Comparison of ENCODE assay signal across 3 cellular contexts in the genomic region with DNA sequence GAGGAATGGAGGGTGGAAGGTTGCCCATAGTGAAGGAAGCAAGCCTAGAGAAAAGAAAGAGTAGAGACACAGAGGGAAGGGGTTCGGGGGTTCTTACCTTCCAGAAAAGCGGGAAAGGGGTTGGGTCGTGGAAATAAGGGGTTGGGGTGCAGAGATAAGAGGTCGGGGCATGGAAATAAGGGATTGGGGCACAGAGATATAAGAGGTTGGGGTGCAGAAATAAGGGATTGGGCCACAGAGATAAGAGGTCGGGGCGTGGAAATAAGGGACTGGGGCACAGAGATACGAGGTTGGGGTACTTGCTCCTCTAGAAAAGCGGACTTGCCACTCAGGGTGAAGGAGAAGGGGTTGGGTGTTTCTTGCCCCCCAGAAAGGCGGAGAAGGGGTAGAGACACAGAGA.
DNase-seq lines count a peak whose midpoint lies in the region; ATAC-seq, FAIRE-seq and TF ChIP-seq lines count a peak whose summit lies in the region.
"Not testable (repeated sequence)": the region's sequence is repeated elsewhere in the genome, so short reads cannot be mapped to it uniquely, and the experiment has no call there.

No MANE protein-coding gene starts in this region.

- CTCF ChIA-PET in K562 (lab: Yijun Ruan, JAX; ENCODE audit: low intra/inter-chr PET ratio): not testable (repeated sequence)

- H3K4me2 ChIP-seq in K562 (ENCODE audit: insufficient read depth, low read length): not testable (repeated sequence)

- BruUV-seq in K562 (replicated peaks; lab: Mats Ljungman, UMichigan): not testable (repeated sequence)

- H3K4me1 ChIP-seq in K562 (replicated peaks in 1 of 2; ENCODE audit: control insufficient read depth in 2 of 2, insufficient read depth in 2 of 2, low read length in 2 of 2): not testable (repeated sequence)

- 0% methylated on average over 7 of the region's 9 CpGs for WGBS in K562 (ENCODE audit: insufficient coverage, low coverage, missing lambda C conversion rate)

- not testable (repeated sequence) for TF ChIP-seq CTCF in K562 (IDR thresholded peaks at IDR 0.05 in 2 of 3, conservative IDR thresholded peaks at IDR 0.05 in 1 of 3; ENCODE audit: insufficient read depth in 2 of 3, low read depth in 1 of 3, low read length in 3 of 3); endothelial cell (IDR thresholded peaks at IDR 0.05; ENCODE audit: unreplicated experiment); neural crest cell (conservative IDR thresholded peaks at IDR 0.05)

- not testable (repeated sequence) for H3K79me2 ChIP-seq in K562 (ENCODE audit: control insufficient read depth, insufficient read depth, low read length)

- not testable (repeated sequence) for TF ChIP-seq RAD21 in K562 (CRISPR knock-in tag; conservative IDR thresholded peaks at IDR 0.05 in 1 of 2, IDR thresholded peaks at IDR 0.05 in 1 of 2)

- not testable (repeated sequence) for H3K36me3 ChIP-seq in K562 (ENCODE audit: control insufficient read depth, insufficient read depth, low read length)

- not testable (repeated sequence) for H3K9me3 ChIP-seq in K562 (replicated peaks; ENCODE audit: control insufficient read depth, insufficient read depth, low read depth, low read length)

- not testable (repeated sequence) for H3K36me3 Mint-ChIP-seq in endothelial cell (ENCODE audit: low read depth, unreplicated experiment); neural crest cell (ENCODE audit: low read depth)

- in situ Hi-C loops in K562 (cut with MboI): not testable (repeated sequence)

- TF ChIP-seq POLR2A in K562 (conservative IDR thresholded peaks at IDR 0.05): not testable (repeated sequence)

- intact Hi-C loops in K562 (cut with micrococcal nuclease): not testable (repeated sequence)

- not testable (repeated sequence) for H2AFZ ChIP-seq in K562 (ENCODE audit: low read depth, low read length)

- H3K27ac ChIP-seq in K562 (ENCODE audit: extremely low read depth, low read depth, low read length): not testable (repeated sequence)

- H3K4me1 Mint-ChIP-seq in endothelial cell (ENCODE audit: unreplicated experiment); neural crest cell: not testable (repeated sequence)

- H3K9ac ChIP-seq in K562 (ENCODE audit: insufficient read depth in 1 of 2, low read depth in 2 of 2, low read length in 2 of 2): not testable (repeated sequence)

- H3K4me3 Mint-ChIP-seq in endothelial cell (ENCODE audit: unreplicated experiment); neural crest cell: not testable (repeated sequence)

- H3K9me3 Mint-ChIP-seq in endothelial cell (ENCODE audit: unreplicated experiment); neural crest cell: not testable (repeated sequence)

- TF ChIP-seq EP300 in K562 (IDR thresholded peaks at IDR 0.05; ENCODE audit: low read length): not testable (repeated sequence)

- not testable (repeated sequence) for H3K4me3 ChIP-seq in K562

- H3K9me1 ChIP-seq in K562 (ENCODE audit: control insufficient read depth, insufficient read depth, low read length): not testable (repeated sequence)

- not testable (repeated sequence) for DNase-seq in K562 (ENCODE audit: extremely low read depth in 1 of 4, low spot score in 3 of 4); endothelial cell (ENCODE audit: low spot score); neural crest cell (ENCODE audit: low read depth, low spot score)

- H3K27me3 Mint-ChIP-seq in endothelial cell (ENCODE audit: unreplicated experiment); neural crest cell (ENCODE audit: low read depth): not testable (repeated sequence)

- POLR2A ChIA-PET in K562 (lab: Yijun Ruan, JAX): not testable (repeated sequence)

- not testable (repeated sequence) for ATAC-seq in K562

- peak overlapping the region; percentile 30 for H3K27ac Mint-ChIP-seq in endothelial cell (ENCODE audit: unreplicated experiment)
- peak overlapping the region; percentile 60 for H3K27ac Mint-ChIP-seq in neural crest cell (ENCODE audit: unreplicated experiment)

- not testable (repeated sequence) for H4K20me1 ChIP-seq in K562 (replicated peaks; ENCODE audit: control insufficient read depth, insufficient read depth, low read length)

- not testable (repeated sequence) for H3K27me3 ChIP-seq in K562 (ENCODE audit: control insufficient read depth in 2 of 2, insufficient read depth in 2 of 2, low read length in 2 of 2)

- FAIRE-seq in K562 (lab: Jason Lieb, UNC): not testable (repeated sequence)

TF ChIP-seq in K562, 482 proteins besides CTCF, POLR2A, EP300 and RAD21:
- TF ChIP-seq NCOR1 (IDR thresholded peaks at IDR 0.05) (peak; percentile 56), CBFA2T3 (IDR thresholded peaks at IDR 0.05) (peak; percentile 58; the same call in 1 of the 2 replicates), CBFA2T2 (conservative IDR thresholded peaks at IDR 0.05) (peak; percentile 42), TAL1 (IDR thresholded peaks at IDR 0.05) (0 out of 2 replicates have a peak, but pooled peaks have one; percentile 46), ARID1B (IDR thresholded peaks at IDR 0.05) (peak; percentile 64)
TF ChIP-seq in K562: peak in this region for 5; not testable (repeated sequence) for 477.
